ENCODE assay signal across 21 cellular contexts in genomic region chr11:15654397-15654915, GRCh38.
DNase-seq lines count a peak whose midpoint lies in the region; ATAC-seq, FAIRE-seq and TF ChIP-seq lines count a peak whose summit lies in the region.
"Had no signal": no experiment of that assay in that cellular context is flagged by ENCODE, and none has a peak within 500 bp of the region (broad histone marks: within the 10 kb centered on the region; RNA-seq: fewer than 3 reads in every experiment).

No MANE protein-coding gene starts in this region.

- no peak overlapping the region for H3K9ac ChIP-seq in kidney (ENCODE audit: low read length in 2 of 2)

- TF ChIP-seq POLR2A in Peyer's patch (IDR thresholded peaks at IDR 0.05), result no peak

- H3K9me3 ChIP-seq in Peyer's patch (no peaks in the 10 kb centered on the region), kidney (ENCODE audit: control insufficient read depth in 1 of 2, low read length in 2 of 2) (no peaks in the 10 kb centered on the region)
- H3K9me3 ChIP-seq: A549, MG63 had no signal

- peak overlapping the region in 3 of 4 donors; percentile 12 to 67 (median 67) for H3K27ac ChIP-seq in Peyer's patch
- H3K27ac ChIP-seq in kidney (ENCODE audit: low read depth in 2 of 2, low read length in 2 of 2), result peak overlapping the region in 1 of 2 donors; percentile 2
- no peak overlapping the region for H3K27ac ChIP-seq in substantia nigra (ENCODE audit: low read depth, low read length, poor library complexity, severe bottlenecking)
- H3K27ac ChIP-seq: A549 had no signal

- H3K27me3 ChIP-seq in Peyer's patch, result no peaks in the 10 kb centered on the region
- H3K27me3 ChIP-seq: MG63 had no signal

- H3K4me3 ChIP-seq in Peyer's patch, result no peak overlapping the region
- H3K4me3 ChIP-seq in kidney (ENCODE audit: low read length in 2 of 2), result no peak overlapping the region
- H3K4me3 ChIP-seq: A549, GM23338, MG63 had no signal

- H3K4me1 ChIP-seq in Peyer's patch, result peaks cover 0 to 40% (median 0%) of the 10 kb centered on the region in 4 donors
- H3K4me1 ChIP-seq in kidney (ENCODE audit: control insufficient read depth in 1 of 2, insufficient read depth in 1 of 2, low read depth in 1 of 2, low read length in 2 of 2), result peaks cover 3 to 14% of the 10 kb centered on the region in 2 donors

- peak; percentile 23 for DNase-seq in COLO668 (lab: John Stamatoyannopoulos, UW; ENCODE audit: unreplicated experiment)
- peak; percentile 18 for DNase-seq in DMS53 treated with DMSO at 0.1 percent for 48 hours (lab: John Stamatoyannopoulos, UW; ENCODE audit: unreplicated experiment)
- DNase-seq in Peyer's patch, result peak in 2 of 3 donors; percentile 63 to 72
- DNase-seq in kidney, result peak; percentile 65
- no peak for DNase-seq in NCI-H2227 treated with DMSO at 0.1 percent for 48 hours (lab: John Stamatoyannopoulos, UW)
- no peak for DNase-seq in substantia nigra (lab: John Stamatoyannopoulos, UW)
- DNase-seq: HCEC 1CT, MG63, NCI-H1417, NCI-H1694 treated with DMSO at 0.1 percent for 48 hours, NCI-H2081 treated with DMSO at 0.1 percent for 48 hours, NCI-H226, NCI-H510A treated with DMSO at 0.1 percent for 48 hours, T-cell had no signal

- H3K36me3 ChIP-seq in Peyer's patch (no peaks in the 10 kb centered on the region), kidney (ENCODE audit: control insufficient read depth in 1 of 2, insufficient read depth in 2 of 2, low read length in 2 of 2) (no peaks in the 10 kb centered on the region)
- H3K36me3 ChIP-seq: MG63 had no signal

- no peak for TF ChIP-seq CTCF in Peyer's patch (IDR thresholded peaks at IDR 0.05)
- no peak for TF ChIP-seq CTCF in kidney (IDR thresholded peaks at IDR 0.05; ENCODE audit: borderline replicate concordance, extremely low read depth, insufficient read depth)

- FAIRE-seq in kidney (lab: Jason Lieb, UNC), result no peak
- FAIRE-seq: A549, GM12891 had no signal

- intact Hi-C loops in kidney (cut with DNase I), result no loop called here

- ATAC-seq in HG02938 (IDR thresholded peaks at IDR 0.05; ENCODE audit: unreplicated experiment) (no peak), GM18858 (IDR thresholded peaks at IDR 0.05; ENCODE audit: unreplicated experiment) (no peak)
- ATAC-seq: A549, GM23338, Panc1, SK-N-SH treated with all-trans-retinoic acid at 6 μM for 48 hours, T-cell had no signal

Comparison
In these comparisons a context has a peak if more than half of its experiments do, and no peak if none do; other contexts are left out.
1. DNase-seq: peak in COLO668 (single experiment), DMS53 treated with DMSO at 0.1 percent for 48 hours (single experiment), Peyer's patch (2 of 3) and kidney (single experiment); none in NCI-H2227 treated with DMSO at 0.1 percent for 48 hours (single experiment) and substantia nigra (0 of 49).